Comparison of ENCODE assay signal across 1 cellular context in genomic region chr17:58531122-58531521, GRCh38.
TF ChIP-seq lines count a peak whose summit lies in the region.

No MANE protein-coding gene starts in this region.

TF ChIP-seq in GM23338, 12 proteins besides CTCF, POLR2A, EP300 and RAD21 (continued from another document):
- TF ChIP-seq REST (IDR thresholded peaks at IDR 0.05; ENCODE audit: unreplicated experiment): no peak
- TF ChIP-seq CREB1 (CRISPR knock-in tag; IDR thresholded peaks at IDR 0.05; ENCODE audit: low read depth): no peak
- TF ChIP-seq POLR2AphosphoS5 (IDR thresholded peaks at IDR 0.05; ENCODE audit: low read depth): no peak
